ENCODE assay signal across 17 cellular contexts in the genomic region with DNA sequence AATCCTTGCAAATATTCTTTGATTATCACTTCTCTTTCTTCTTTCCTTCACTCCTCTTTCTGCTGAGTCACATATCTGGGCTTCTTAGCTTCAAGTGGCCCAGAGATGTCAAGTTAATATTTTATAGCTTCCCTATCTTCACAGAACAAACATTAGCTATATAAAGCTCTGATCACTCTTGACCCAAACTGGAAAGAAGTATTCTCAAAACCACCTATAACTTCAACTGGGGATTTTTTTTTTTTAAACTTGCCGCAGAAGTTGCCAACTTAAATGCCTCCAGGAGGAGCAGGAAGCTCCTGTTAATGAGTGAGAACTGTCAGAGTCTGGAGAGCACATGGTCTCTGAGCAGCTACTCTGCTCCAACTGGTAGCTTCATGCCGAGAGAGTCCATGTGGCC.
A peak's percentile ranks its signal among the peaks of the same experiment; 100 is the strongest.
DNase-seq lines count a peak whose midpoint lies in the region; ATAC-seq and TF ChIP-seq lines count a peak whose summit lies in the region.
"Had no signal": no experiment of that assay in that cellular context is flagged by ENCODE, and none has a peak within 500 bp of the region (broad histone marks: within the 10 kb centered on the region; RNA-seq: fewer than 3 reads in every experiment).

No MANE protein-coding gene starts in this region.

- TF ChIP-seq RAD21 in HCT116 (IDR thresholded peaks at IDR 0.05; ENCODE audit: low read depth): no peak

- H3K4me3 ChIP-seq in ACC112 (ENCODE audit: low read depth, low read length) (no peak overlapping the region), HCT116 (replicated peaks in 1 of 2; ENCODE audit: low read depth in 1 of 2, low read length in 2 of 2) (no peak overlapping the region), MG63 (no peak overlapping the region)

- TF ChIP-seq CTCF in HCT116 (IDR thresholded peaks at IDR 0.05 in 2 of 3, conservative IDR thresholded peaks at IDR 0.05 in 1 of 3; ENCODE audit: borderline replicate concordance in 1 of 3, insufficient read depth in 1 of 3, low read depth in 2 of 3, low read length in 2 of 3) (no peak), VCaP (conservative IDR thresholded peaks at IDR 0.05) (no peak)

- no peak overlapping the region for H3K27ac ChIP-seq in ACC112 (ENCODE audit: low read depth, low read length)
- no peak overlapping the region for H3K27ac ChIP-seq in HCT116 (ENCODE audit: low read depth, low read length)
- peak overlapping the region; percentile 5; the same call in 1 of the 2 replicates for H3K27ac ChIP-seq in VCaP

- H3K27me3 ChIP-seq in ACC112 (ENCODE audit: insufficient read depth, low read length) (no peaks in the 10 kb centered on the region), HCT116 (ENCODE audit: insufficient read depth, low read length) (no peaks in the 10 kb centered on the region), MG63 (no peaks in the 10 kb centered on the region)

- RAD21 ChIA-PET in HCT116 (lab: Charles Lee; ENCODE audit: low non-redundant PET in 1 of 2, low total read pairs in 2 of 2, uncharacterized antibody in 2 of 2, unreplicated experiment in 2 of 2): no interaction called here

- H4K20me1 ChIP-seq in HCT116 (ENCODE audit: insufficient read depth): no peaks in the 10 kb centered on the region

- POLR2A ChIA-PET in HCT116 (lab: Charles Lee): no interaction called here

- no peak for TF ChIP-seq POLR2A in HCT116 (IDR thresholded peaks at IDR 0.05; ENCODE audit: borderline replicate concordance, extremely low read depth, insufficient read depth, insufficient read length)

- no TSS peak for BruUV-seq in HCT116 (replicated peaks; lab: Mats Ljungman, UMichigan)

- no peaks in the 10 kb centered on the region for H3K9me2 ChIP-seq in HCT116 (ENCODE audit: insufficient read depth)

- H2AFZ ChIP-seq in ACC112 (ENCODE audit: low read length, unreplicated experiment) (peak overlapping the region; percentile 22), HCT116 (ENCODE audit: low read depth, low read length, poor library complexity, severe bottlenecking) (peak overlapping the region; percentile 10)

- no peak overlapping the region for H3K9ac ChIP-seq in HCT116 (ENCODE audit: low read length)

- H3K36me3 ChIP-seq in ACC112 (ENCODE audit: insufficient read depth, low read length): no peaks in the 10 kb centered on the region
- no peaks in the 10 kb centered on the region for H3K36me3 ChIP-seq in HCT116 (ENCODE audit: control insufficient read depth in 1 of 2, insufficient read depth in 2 of 2, low read length in 2 of 2)
- H3K36me3 ChIP-seq in MG63: no peaks in the 10 kb centered on the region

- no peak for ATAC-seq in HCT116
- ATAC-seq: activated CD8-positive, alpha-beta T cell treated with anti-CD3 and anti-CD28 coated beads for 36 hours; sciatic nerve had no signal

- intact Hi-C loops in HCT116 (cut with micrococcal nuclease): no loop called here

- no peaks in the 10 kb centered on the region for H3K79me2 ChIP-seq in ACC112 (ENCODE audit: control insufficient read depth, insufficient read depth, low read length, unreplicated experiment)
- H3K79me2 ChIP-seq in HCT116 (ENCODE audit: insufficient read depth, low read length): no peaks in the 10 kb centered on the region

- H3K9me3 ChIP-seq in HCT116 (ENCODE audit: control insufficient read depth in 1 of 2, insufficient read depth in 1 of 2, low read depth in 1 of 2, low read length in 2 of 2) (no peaks in the 10 kb centered on the region), MG63 (no peaks in the 10 kb centered on the region)

- H3K4me1 ChIP-seq in ACC112 (ENCODE audit: control insufficient read depth, insufficient read depth, low read length, unreplicated experiment) (no peaks in the 10 kb centered on the region), HCT116 (ENCODE audit: control insufficient read depth in 1 of 2, insufficient read depth in 2 of 2, low read length in 2 of 2) (no peaks in the 10 kb centered on the region)

- DNase-seq in HCT116 (ENCODE audit: low read depth, low spot score): no peak
- peak; percentile 28 for DNase-seq in kidney tubule cell (ENCODE audit: low spot score)
- no peak for DNase-seq in activated CD4-positive, alpha-beta T cell treated with anti-CD3 and anti-CD28 coated beads, Interleukin-2, amount 50 U/mL, for 1 hour
- no peak for DNase-seq in stimulated activated naive CD4-positive, alpha-beta T cell (lab: John Stamatoyannopoulos, UW)
- no peak for DNase-seq in SW480 (ENCODE audit: low spot score)
- DNase-seq in MG63: no peak
- DNase-seq: activated CD8-positive, alpha-beta T cell treated with anti-CD3 and anti-CD28 coated beads for 36 hours; COR-L47; GDM1; NCI-H1092 treated with DMSO at 0.1 percent for 48 hours; NCI-H2107; NCI-H69; nucleus accumbens; RPMI8226 had no signal

- CTCF ChIA-PET in HCT116 (lab: Charles Lee): interaction anchor here (1.3 kb wide), 1 partner anchor 271 kb away, joined by 5 read pairs; no protein-coding TSS in a partner anchor

- no peak overlapping the region for H3K4me2 ChIP-seq in HCT116 (ENCODE audit: low read length)

TF ChIP-seq in HCT116, 20 proteins besides CTCF, POLR2A, EP300 and RAD21:
- no peak for TF ChIP-seq SIN3A (IDR thresholded peaks at IDR 0.05; ENCODE audit: low read depth)
- no peak for TF ChIP-seq TCF7L2 (IDR thresholded peaks at IDR 0.05; ENCODE audit: borderline replicate concordance, extremely low read depth, insufficient read depth, insufficient read length)
- TF ChIP-seq POLR2AphosphoS5 (IDR thresholded peaks at IDR 0.05; ENCODE audit: low read depth, low read length): no peak
- no peak for TF ChIP-seq YY1 (IDR thresholded peaks at IDR 0.05; ENCODE audit: extremely low read depth, insufficient replicate concordance, low read depth, low read length)
- TF ChIP-seq, protein P1, sequence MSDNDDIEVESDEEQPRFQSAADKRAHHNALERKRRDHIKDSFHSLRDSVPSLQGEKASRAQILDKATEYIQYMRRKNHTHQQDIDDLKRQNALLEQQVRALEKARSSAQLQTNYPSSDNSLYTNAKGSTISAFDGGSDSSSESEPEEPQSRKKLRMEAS (IDR thresholded peaks at IDR 0.05): peak; percentile 27; the same call in 1 of the 2 replicates
- TF ChIP-seq, protein P2, sequence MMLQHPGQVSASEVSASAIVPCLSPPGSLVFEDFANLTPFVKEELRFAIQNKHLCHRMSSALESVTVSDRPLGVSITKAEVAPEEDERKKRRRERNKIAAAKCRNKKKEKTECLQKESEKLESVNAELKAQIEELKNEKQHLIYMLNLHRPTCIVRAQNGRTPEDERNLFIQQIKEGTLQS (IDR thresholded peaks at IDR 0.05): no peak
